ENCODE assay signal across 14 cellular contexts in the genomic region with DNA sequence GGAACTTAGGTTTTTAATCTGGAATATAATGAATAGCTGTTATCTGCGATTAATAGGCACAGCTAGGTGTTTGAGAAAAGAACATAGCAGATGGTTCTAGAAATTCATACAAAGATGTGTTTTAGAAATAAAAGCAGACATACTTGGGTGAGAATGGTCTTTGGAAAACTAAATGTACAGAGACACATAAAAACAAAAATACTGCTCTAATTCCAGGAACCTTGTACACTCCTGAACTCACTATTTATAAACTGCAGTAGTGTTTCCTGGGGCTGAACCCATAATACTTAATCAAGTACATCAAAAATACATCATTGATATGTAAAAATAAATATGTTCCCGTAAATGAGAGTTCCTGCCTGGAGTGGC.
DNase-seq lines count a peak whose midpoint lies in the region; ATAC-seq, FAIRE-seq and TF ChIP-seq lines count a peak whose summit lies in the region.
"Had no signal": no experiment of that assay in that cellular context is flagged by ENCODE, and none has a peak within 500 bp of the region (broad histone marks: within the 10 kb centered on the region; RNA-seq: fewer than 3 reads in every experiment).

No MANE protein-coding gene starts in this region.

- no peaks in the 10 kb centered on the region for H3K27me3 Mint-ChIP-seq in Caco-2 (ENCODE audit: insufficient read depth, unreplicated experiment)
- H3K27me3 Mint-ChIP-seq: CD8-positive, alpha-beta memory T cell had no signal

- peaks cover 29% of the 10 kb centered on the region for H3K79me2 ChIP-seq in GM12878 (ENCODE audit: control insufficient read depth, insufficient read depth, low read length)
- H3K79me2 ChIP-seq: parathyroid adenoma had no signal

- 45% methylated on average over 2 of the region's 2 CpGs for WGBS in GM12878 (ENCODE audit: insufficient coverage, insufficient replicate concordance, low lambda C conversion rate, missing lambda C conversion rate)
- no CpG with 5 or more reads among the region's 2 CpGs for WGBS in neuronal stem cell (ENCODE audit: extremely low coverage in 2 of 2, insufficient read length in 2 of 2, insufficient replicate concordance in 1 of 2), 2 donors
- 40 to 70% (median 62%) methylated on average over 2 of the region's 2 CpGs for WGBS in small intestine, 3 donors

- no peak overlapping the region for H2BK15ac ChIP-seq in neuronal stem cell (ENCODE audit: low read length)

- H2BK5ac ChIP-seq in neuronal stem cell (ENCODE audit: low read length), result no peak overlapping the region

- H2AFZ ChIP-seq in GM12878 (ENCODE audit: control insufficient read depth, low read depth, low read length) (no peak overlapping the region), neuronal stem cell (ENCODE audit: low read length) (no peak overlapping the region)
- H2AFZ ChIP-seq: parathyroid adenoma had no signal

- no peak overlapping the region for H2AK5ac ChIP-seq in neuronal stem cell (ENCODE audit: low read depth, low read length)

- RAD21 ChIA-PET in GM12878 (lab: Charles Lee; ENCODE audit: unreplicated experiment), result interaction anchor here (0.8 to 6.5 kb wide), 20 partner anchors 8 to 180 kb away, joined by 3 to 42 read pairs (median 4); no protein-coding TSS in a partner anchor

- H3K4me3 Mint-ChIP-seq in Caco-2 (ENCODE audit: unreplicated experiment), result no peak overlapping the region
- H3K4me3 Mint-ChIP-seq: CD8-positive, alpha-beta memory T cell had no signal

- peak overlapping the region in 10 of 11 experiments; percentile 81 to 94 (median 88); a peak in 13 of 22 replicates for H3K4me2 ChIP-seq in BLaER1 treated with 17β-estradiol and CSF1 and Interleukin-3, amounts not matched to agents 10 nM and 100 nM
- H3K4me2 ChIP-seq in GM12878 (ENCODE audit: control insufficient read depth, insufficient read depth), result no peak overlapping the region
- no peak overlapping the region for H3K4me2 ChIP-seq in neuronal stem cell (ENCODE audit: insufficient read depth, low read length, poor library complexity, severe bottlenecking)

- peaks cover 49 to 66% (median 60%) of the 10 kb centered on the region in 10 experiments for H3K4me1 ChIP-seq in BLaER1 treated with 17β-estradiol and CSF1 and Interleukin-3, amounts not matched to agents 10 nM and 100 nM
- peaks cover 36% of the 10 kb centered on the region for H3K4me1 ChIP-seq in Caco-2
- peaks cover 57% of the 10 kb centered on the region for H3K4me1 ChIP-seq in GM12878 (ENCODE audit: control insufficient read depth, insufficient read depth, low read length)
- peaks cover 2% of the 10 kb centered on the region for H3K4me1 ChIP-seq in rectal smooth muscle tissue (ENCODE audit: control insufficient read depth, insufficient read depth, low read length)
- H3K4me1 ChIP-seq in neuronal stem cell (ENCODE audit: control insufficient read depth in 2 of 2, insufficient read depth in 1 of 2, low read depth in 1 of 2, low read length in 2 of 2), result peaks cover 4 to 24% of the 10 kb centered on the region in 2 donors
- H3K4me1 ChIP-seq in small intestine (ENCODE audit: control insufficient read depth in 2 of 2, insufficient read depth in 1 of 2, low read depth in 1 of 2, low read length in 1 of 2), result peaks cover 0 to 10% of the 10 kb centered on the region in 2 donors

- POLR2A ChIA-PET in Caco-2 (lab: Charles Lee) (no interaction called here), GM12878 (lab: Charles Lee) (interaction anchor here (0.6 to 2.0 kb wide), 10 partner anchors 9 to 222 kb away, joined by 3 to 8 read pairs (median 4); no protein-coding TSS in a partner anchor)

- peak overlapping the region; percentile 42 for H3K27ac Mint-ChIP-seq in Caco-2 (ENCODE audit: unreplicated experiment)

- H3K79me1 ChIP-seq in neuronal stem cell (ENCODE audit: low read depth, low read length), result no peaks in the 10 kb centered on the region

- SMC1A ChIA-PET in GM12878 (lab: Charles Lee; ENCODE audit: uncharacterized antibody, unreplicated experiment), result interaction anchor here (0.8 to 2.6 kb wide), 22 partner anchors 9 to 146 kb away, joined by 3 to 26 read pairs (median 4); no protein-coding TSS in a partner anchor

- CTCF ChIA-PET in Caco-2 (lab: Charles Lee) (no interaction called here), GM12878 (lab: Yijun Ruan, JAX) (interaction anchor here (1.0 to 2.1 kb wide), 6 partner anchors 10 to 146 kb away, joined by 3 to 9 read pairs (median 6); no protein-coding TSS in a partner anchor)

- no peak for TF ChIP-seq EP300 in GM12878 (IDR thresholded peaks at IDR 0.05; ENCODE audit: borderline replicate concordance in 1 of 2, control insufficient read depth in 1 of 2, low read depth in 2 of 2, low read length in 2 of 2)

- no peak for ATAC-seq in GM12878

- no peak overlapping the region for H3K4ac ChIP-seq in neuronal stem cell (ENCODE audit: low read length)

- H4K20me1 ChIP-seq in BLaER1 treated with 17β-estradiol and CSF1 and Interleukin-3, amounts not matched to agents 10 nM and 100 nM, result peaks cover 0 to 58% (median 39%) of the 10 kb centered on the region in 11 experiments; a peak in 17 of 22 replicates
- H4K20me1 ChIP-seq in GM12878 (ENCODE audit: control insufficient read depth, insufficient read depth), result no peaks in the 10 kb centered on the region

- TF ChIP-seq RAD21 in GM12878 (IDR thresholded peaks at IDR 0.05; ENCODE audit: insufficient read depth, low read depth, low read length), result no peak

- no peak overlapping the region for H2BK120ac ChIP-seq in neuronal stem cell (ENCODE audit: low read depth, low read length)

- H2BK12ac ChIP-seq in neuronal stem cell (ENCODE audit: low read length), result no peak overlapping the region

- TF ChIP-seq POLR2A in GM12878 (IDR thresholded peaks at IDR 0.05; ENCODE audit: low read depth, low read length), result no peak

- no peaks in the 10 kb centered on the region for H3K27me3 ChIP-seq in BLaER1 treated with 17β-estradiol and CSF1 and Interleukin-3, amounts not matched to agents 10 nM and 100 nM
- H3K27me3 ChIP-seq in Caco-2 (replicated peaks; ENCODE audit: control insufficient read depth, insufficient read depth, low read length), result no peaks in the 10 kb centered on the region
- H3K27me3 ChIP-seq in GM12878 (replicated peaks in 1 of 2; ENCODE audit: control insufficient read depth in 2 of 2, insufficient read depth in 2 of 2, low read length in 1 of 2), result no peaks in the 10 kb centered on the region
- no peaks in the 10 kb centered on the region for H3K27me3 ChIP-seq in rectal smooth muscle tissue (ENCODE audit: control insufficient read depth, insufficient read depth, low read length)
- H3K27me3 ChIP-seq in H7 (ENCODE audit: control insufficient read depth, insufficient read depth, low read length), result no peaks in the 10 kb centered on the region
- H3K27me3 ChIP-seq in neuronal stem cell (ENCODE audit: control insufficient read depth in 3 of 3, insufficient read depth in 3 of 3, low read depth in 1 of 3, low read length in 3 of 3), result no peaks in the 10 kb centered on the region
- no peaks in the 10 kb centered on the region for H3K27me3 ChIP-seq in small intestine (ENCODE audit: control insufficient read depth in 2 of 2, insufficient read depth in 2 of 2, low read length in 2 of 2)
- H3K27me3 ChIP-seq: vagina had no signal

- TF ChIP-seq CTCF in Caco-2 (IDR thresholded peaks at IDR 0.05; ENCODE audit: insufficient read depth in 1 of 2, low read depth in 1 of 2, low read length in 1 of 2, severe bottlenecking in 1 of 2, unreplicated experiment in 1 of 2) (no peak), GM12878 (IDR thresholded peaks at IDR 0.05 in 2 of 3, conservative IDR thresholded peaks at IDR 0.05 in 1 of 3; ENCODE audit: control insufficient read depth in 2 of 3, extremely low read depth in 1 of 3, insufficient read depth in 1 of 3, low read depth in 3 of 3, low read length in 3 of 3) (no peak)

- DNase-seq in Caco-2 (no peak), GM12878 (ENCODE audit: low read depth, low spot score) (no peak), H7 (no peak), neuronal stem cell (ENCODE audit: low spot score) (no peak), small intestine (no peak)
- DNase-seq: activated CD8-positive, alpha-beta memory T cell treated with anti-CD3 and anti-CD28 coated beads, Interleukin-2, amount 50 U/mL, for 48 hours; anterior cingulate cortex; CD8-positive, alpha-beta memory T cell; NCI-H2081 treated with DMSO at 0.1 percent for 48 hours had no signal

- intact Hi-C loops in Caco-2 (cut with micrococcal nuclease; ENCODE audit: unreplicated experiment), result loop anchor here (2.0 kb wide), 1 partner anchor 110 kb away; no protein-coding TSS in a partner anchor
- intact Hi-C loops in GM12878 (cut with micrococcal nuclease; ENCODE audit: unreplicated experiment), result loop anchor here (5.0 kb wide), 1 partner anchor 1372 kb away; a partner anchor contains a TSS

- no peaks in the 10 kb centered on the region for H3K9me3 ChIP-seq in BLaER1 treated with 17β-estradiol and CSF1 and Interleukin-3, amounts not matched to agents 10 nM and 100 nM (replicated peaks in 1 of 11)
- H3K9me3 ChIP-seq in Caco-2 (no peaks in the 10 kb centered on the region), GM12878 (replicated peaks; ENCODE audit: control insufficient read depth, insufficient read depth, low read length) (no peaks in the 10 kb centered on the region), neuronal stem cell (replicated peaks in 1 of 2; ENCODE audit: control insufficient read depth in 2 of 2, insufficient read depth in 1 of 2, low read depth in 1 of 2, low read length in 2 of 2) (no peaks in the 10 kb centered on the region), small intestine (ENCODE audit: control insufficient read depth, low read depth) (no peaks in the 10 kb centered on the region)
- H3K9me3 ChIP-seq: vagina had no signal

- peaks cover 30% of the 10 kb centered on the region for H3K4me1 Mint-ChIP-seq in Caco-2 (ENCODE audit: low read depth, unreplicated experiment)

- peaks cover 51 to 70% (median 60%) of the 10 kb centered on the region in 11 experiments for H3K36me3 ChIP-seq in BLaER1 treated with 17β-estradiol and CSF1 and Interleukin-3, amounts not matched to agents 10 nM and 100 nM
- H3K36me3 ChIP-seq in Caco-2 (ENCODE audit: control insufficient read depth, insufficient read depth, low read length), result no peaks in the 10 kb centered on the region
- H3K36me3 ChIP-seq in GM12878 (ENCODE audit: control insufficient read depth in 2 of 2, insufficient read depth in 2 of 2, low read length in 1 of 2), result peaks cover 19 to 20% of the 10 kb centered on the region in 2 experiments
- H3K36me3 ChIP-seq in rectal smooth muscle tissue (ENCODE audit: control insufficient read depth, insufficient read depth, low read length), result peaks cover 3% of the 10 kb centered on the region
- H3K36me3 ChIP-seq in H7 (replicated peaks; ENCODE audit: control insufficient read depth, insufficient read depth, low read length), result no peaks in the 10 kb centered on the region
- no peaks in the 10 kb centered on the region for H3K36me3 ChIP-seq in neuronal stem cell (replicated peaks in 1 of 2; ENCODE audit: control insufficient read depth in 2 of 2, insufficient read depth in 2 of 2, low read length in 2 of 2)
- peaks cover 0 to 3% of the 10 kb centered on the region in 2 donors for H3K36me3 ChIP-seq in small intestine (ENCODE audit: control insufficient read depth in 2 of 2, insufficient read depth in 2 of 2, low read length in 2 of 2)
- H3K36me3 ChIP-seq: vagina had no signal

- no peak overlapping the region for H4K8ac ChIP-seq in neuronal stem cell (ENCODE audit: low read depth, low read length)

- no peak for FAIRE-seq in GM12878 (lab: Jason Lieb, UNC)
- no peak for FAIRE-seq in small intestine (lab: Jason Lieb, UNC)
- FAIRE-seq: TTC549 had no signal

- no peak overlapping the region for H3K9ac ChIP-seq in BLaER1 treated with 17β-estradiol and CSF1 and Interleukin-3, amounts not matched to agents 10 nM and 100 nM
- no peak overlapping the region for H3K9ac ChIP-seq in GM12878 (ENCODE audit: control insufficient read depth, insufficient read depth, low read length)
- no peak overlapping the region for H3K9ac ChIP-seq in rectal smooth muscle tissue (ENCODE audit: low read length)
- no peak overlapping the region for H3K9ac ChIP-seq in neuronal stem cell (ENCODE audit: low read depth, low read length, poor library complexity)
- H3K9ac ChIP-seq: parathyroid adenoma had no signal

- BruUV-seq in Caco-2 (replicated peaks; lab: Mats Ljungman, UMichigan) (TSS peak; percentile 75), GM12878 (replicated peaks; lab: Mats Ljungman, UMichigan) (TSS peak; percentile 73)

- no peaks in the 10 kb centered on the region for H3K36me3 Mint-ChIP-seq in Caco-2 (ENCODE audit: insufficient read depth, unreplicated experiment)

- H3K27ac ChIP-seq in BLaER1 treated with 17β-estradiol and CSF1 and Interleukin-3, amounts not matched to agents 10 nM and 100 nM, result no peak overlapping the region
- H3K27ac ChIP-seq in GM12878 (ENCODE audit: control insufficient read depth, insufficient read depth) (peak overlapping the region; percentile 96), rectal smooth muscle tissue (ENCODE audit: low read depth, low read length) (peak overlapping the region; percentile 23), neuronal stem cell (replicated peaks; ENCODE audit: low read length) (no peak overlapping the region), small intestine (ENCODE audit: low read depth in 1 of 2, low read length in 1 of 2) (peak overlapping the region in 1 of 2 donors; percentile 52)
- H3K27ac ChIP-seq: parathyroid adenoma, vagina had no signal

- H4K91ac ChIP-seq in neuronal stem cell (ENCODE audit: low read depth, low read length, poor library complexity), result no peak overlapping the region

- H3K14ac ChIP-seq in neuronal stem cell (ENCODE audit: low read length), result no peak overlapping the region

- no peaks in the 10 kb centered on the region for H3K9me3 Mint-ChIP-seq in Caco-2 (ENCODE audit: unreplicated experiment)
- H3K9me3 Mint-ChIP-seq: CD8-positive, alpha-beta memory T cell had no signal

- no peak overlapping the region for H3K4me3 ChIP-seq in BLaER1 treated with 17β-estradiol and CSF1 and Interleukin-3, amounts not matched to agents 10 nM and 100 nM
- no peak overlapping the region for H3K4me3 ChIP-seq in Caco-2 (ENCODE audit: low read depth, low read length)
- 0 out of 2 replicates have a peak overlapping the region, but pooled peaks have one; percentile 35 for H3K4me3 ChIP-seq in GM12878
- H3K4me3 ChIP-seq in rectal smooth muscle tissue (ENCODE audit: low read length), result no peak overlapping the region
- H3K4me3 ChIP-seq in H7 (ENCODE audit: insufficient read depth, low read depth, low read length), result no peak overlapping the region
- no peak overlapping the region for H3K4me3 ChIP-seq in neuronal stem cell (ENCODE audit: low read length in 2 of 2)
- H3K4me3 ChIP-seq in small intestine (ENCODE audit: low read depth in 1 of 2, low read length in 2 of 2), result no peak overlapping the region
- H3K4me3 ChIP-seq: vagina had no signal

- in situ Hi-C loops in GM12878 (cut with MboI), result loop anchor here (5.0 to 10.0 kb wide), 2 partner anchors 147 to 566 kb away; no protein-coding TSS in a partner anchor

- H3K18ac ChIP-seq in neuronal stem cell (ENCODE audit: low read length), result no peak overlapping the region

- no peak overlapping the region for H3K23ac ChIP-seq in neuronal stem cell (ENCODE audit: low read depth, low read length, poor library complexity)

Comparison
In these comparisons a context has a peak if more than half of its experiments do, and no peak if none do; other contexts are left out.
1. H3K27ac ChIP-seq: peak in GM12878 (single experiment) and rectal smooth muscle tissue (single experiment); none in BLaER1 treated with 17β-estradiol and CSF1 and Interleukin-3, amounts not matched to agents 10 nM and 100 nM (0 of 11) and neuronal stem cell (single experiment).
2. H3K4me2 ChIP-seq: peak in BLaER1 treated with 17β-estradiol and CSF1 and Interleukin-3, amounts not matched to agents 10 nM and 100 nM (10 of 11); none in GM12878 (single experiment) and neuronal stem cell (single experiment).